12 cellular contexts compared by ENCODE assay signal in genomic region chr11:61023086-61024035, GRCh38. TPM values are rescaled to one million over a fixed set of nuclear protein-coding genes. Genes with fewer than 3 reads are reported as not detected.
DNase-seq lines count a peak whose midpoint lies in the region; ATAC-seq and TF ChIP-seq lines count a peak whose summit lies in the region.
"Had no signal": no experiment of that assay in that cellular context is flagged by ENCODE, and none has a peak within 500 bp of the region (broad histone marks: within the 10 kb centered on the region; RNA-seq: fewer than 3 reads in every experiment).

No MANE protein-coding gene starts in this region.

- POLR2A ChIA-PET in activated CD8-positive, alpha-beta T cell treated with anti-CD3 and anti-CD28 coated beads for 36 hours (lab: Charles Lee), result interaction anchor here (0.6 to 8.7 kb wide), 22 partner anchors 13 to 110 kb away, joined by 3 to 79 read pairs (median 4); partner anchors contain the start of gene TMEM109

- H3K4me3 Mint-ChIP-seq in activated CD8-positive, alpha-beta T cell treated with anti-CD3 and anti-CD28 coated beads for 36 hours, result peak overlapping the region; percentile 64
- peak overlapping the region; percentile 70 for H3K4me3 Mint-ChIP-seq in central memory CD8-positive, alpha-beta T cell
- peak overlapping the region; percentile 28 to 51 for H3K4me3 Mint-ChIP-seq in stimulated activated naive B cell treated with anti-CD40 and anti-IgM and Interleukin-4, amounts not matched to agents 10 μg/mL and 1 μg/mL and 100 μg/mL, for 72 hours
- H3K4me3 Mint-ChIP-seq: HFFc6 had no signal

- H3K9me3 ChIP-seq in heart right ventricle, result no peaks in the 10 kb centered on the region

- H3K27me3 ChIP-seq in heart right ventricle, result peaks cover 0 to 41% (median 23%) of the 10 kb centered on the region in 7 donors

- H3K27ac ChIP-seq in heart right ventricle, result peak overlapping the region in 1 of 10 donors; percentile 10

- peaks cover 63% of the 10 kb centered on the region for H3K36me3 Mint-ChIP-seq in activated CD8-positive, alpha-beta T cell treated with anti-CD3 and anti-CD28 coated beads for 36 hours (ENCODE audit: low read depth)
- peaks cover 51% of the 10 kb centered on the region for H3K36me3 Mint-ChIP-seq in central memory CD8-positive, alpha-beta T cell (ENCODE audit: insufficient read depth)
- peaks cover 27 to 59% of the 10 kb centered on the region in 2 donors for H3K36me3 Mint-ChIP-seq in stimulated activated naive B cell treated with anti-CD40 and anti-IgM and Interleukin-4, amounts not matched to agents 10 μg/mL and 1 μg/mL and 100 μg/mL, for 72 hours

- WGBS in heart right ventricle, 2 donors, result 72 to 79% methylated on average over 20 of the region's 20 CpGs

- no peaks in the 10 kb centered on the region for H3K27me3 Mint-ChIP-seq in activated CD8-positive, alpha-beta T cell treated with anti-CD3 and anti-CD28 coated beads for 36 hours
- H3K27me3 Mint-ChIP-seq in central memory CD8-positive, alpha-beta T cell, result no peaks in the 10 kb centered on the region
- no peaks in the 10 kb centered on the region for H3K27me3 Mint-ChIP-seq in stimulated activated naive B cell treated with anti-CD40 and anti-IgM and Interleukin-4, amounts not matched to agents 10 μg/mL and 1 μg/mL and 100 μg/mL, for 72 hours

- DNase-seq in NCI-H1417 (lab: John Stamatoyannopoulos, UW), result peak; percentile 43 to 68 (median 61)
- DNase-seq in NCI-H1417 treated with DMSO at 0.1 percent for 48 hours (lab: John Stamatoyannopoulos, UW), result no peak
- peak; percentile 92 for DNase-seq in activated CD8-positive, alpha-beta T cell treated with anti-CD3 and anti-CD28 coated beads for 36 hours
- peak in 1 of 2 donors; percentile 64 for DNase-seq in central memory CD8-positive, alpha-beta T cell (ENCODE audit: low spot score in 2 of 2)
- no peak for DNase-seq in stimulated activated naive B cell treated with anti-CD40 and anti-IgM and Interleukin-4, amounts not matched to agents 10 μg/mL and 1 μg/mL and 100 μg/mL, for 72 hours
- DNase-seq in occipital lobe (lab: John Stamatoyannopoulos, UW), result no peak
- no peak for DNase-seq in heart right ventricle
- DNase-seq: HFFc6 had no signal

- CTCF ChIA-PET in activated CD8-positive, alpha-beta T cell treated with anti-CD3 and anti-CD28 coated beads for 36 hours (lab: Charles Lee), result interaction anchor here (0.8 to 2.1 kb wide), 10 partner anchors 8 to 164 kb away, joined by 3 to 11 read pairs (median 3); no protein-coding TSS in a partner anchor

- no peak overlapping the region for H3K4me3 ChIP-seq in heart right ventricle

- no peak for TF ChIP-seq CTCF in activated CD8-positive, alpha-beta T cell treated with anti-CD3 and anti-CD28 coated beads for 36 hours (IDR thresholded peaks at IDR 0.05)
- no peak for TF ChIP-seq CTCF in heart right ventricle (IDR thresholded peaks at IDR 0.05)

- peak overlapping the region; percentile 88 for H3K27ac Mint-ChIP-seq in activated CD8-positive, alpha-beta T cell treated with anti-CD3 and anti-CD28 coated beads for 36 hours
- H3K27ac Mint-ChIP-seq in central memory CD8-positive, alpha-beta T cell (ENCODE audit: low read depth), result peak overlapping the region; percentile 92
- H3K27ac Mint-ChIP-seq in stimulated activated naive B cell treated with anti-CD40 and anti-IgM and Interleukin-4, amounts not matched to agents 10 μg/mL and 1 μg/mL and 100 μg/mL, for 72 hours, result no peak overlapping the region
- H3K27ac Mint-ChIP-seq: HFFc6 had no signal

- no peaks in the 10 kb centered on the region for H3K36me3 ChIP-seq in heart right ventricle

- ATAC-seq in activated CD8-positive, alpha-beta T cell treated with anti-CD3 and anti-CD28 coated beads for 36 hours, result peak; percentile 25
- ATAC-seq in central memory CD8-positive, alpha-beta T cell (replicated peaks; ENCODE audit: extremely low read depth, poor library complexity, severe bottlenecking), result peak; percentile 52
- ATAC-seq in stimulated activated naive B cell treated with anti-CD40 and anti-IgM and Interleukin-4, amounts not matched to agents 10 μg/mL and 1 μg/mL and 100 μg/mL, for 72 hours (replicated peaks), result peak; percentile 29 to 45
- ATAC-seq in HG03571 (IDR thresholded peaks at IDR 0.05; ENCODE audit: unreplicated experiment) (no peak), heart right ventricle (no peak)

- peaks cover 85% of the 10 kb centered on the region for H3K4me1 Mint-ChIP-seq in activated CD8-positive, alpha-beta T cell treated with anti-CD3 and anti-CD28 coated beads for 36 hours (ENCODE audit: low read depth)
- peaks cover 75% of the 10 kb centered on the region for H3K4me1 Mint-ChIP-seq in central memory CD8-positive, alpha-beta T cell
- peaks cover 66 to 81% of the 10 kb centered on the region in 2 donors for H3K4me1 Mint-ChIP-seq in stimulated activated naive B cell treated with anti-CD40 and anti-IgM and Interleukin-4, amounts not matched to agents 10 μg/mL and 1 μg/mL and 100 μg/mL, for 72 hours

- H3K4me1 ChIP-seq in heart right ventricle, result peaks cover 0 to 32% (median 23%) of the 10 kb centered on the region in 9 donors

- no peaks in the 10 kb centered on the region for H3K9me3 Mint-ChIP-seq in activated CD8-positive, alpha-beta T cell treated with anti-CD3 and anti-CD28 coated beads for 36 hours
- no peaks in the 10 kb centered on the region for H3K9me3 Mint-ChIP-seq in central memory CD8-positive, alpha-beta T cell
- H3K9me3 Mint-ChIP-seq in stimulated activated naive B cell treated with anti-CD40 and anti-IgM and Interleukin-4, amounts not matched to agents 10 μg/mL and 1 μg/mL and 100 μg/mL, for 72 hours, result no peaks in the 10 kb centered on the region
- H3K9me3 Mint-ChIP-seq: HFFc6 had no signal

- intact Hi-C loops in activated CD8-positive, alpha-beta T cell treated with anti-CD3 and anti-CD28 coated beads for 36 hours (cut with micrococcal nuclease), result loop anchor here (5.0 kb wide), 1 partner anchor 36 kb away; no protein-coding TSS in a partner anchor
- intact Hi-C loops in heart right ventricle (cut with DNase I), result no loop called here

RNA-seq across cellular contexts. Expression of gene CD6, which starts 51.9 kb away (rescaled TPM):
- 100 to 1,000 TPM; 196 to 201 TPM for total RNA-seq in activated CD8-positive, alpha-beta T cell treated with anti-CD3 and anti-CD28 coated beads for 36 hours
- 0.16 TPM for total RNA-seq in occipital lobe
- 1 to 10 TPM in 2 of 10 donors, under 1 TPM in 7, not detected in 1; 0.17 to 4.5 (median 0.46) TPM for total RNA-seq in heart right ventricle
- polyA plus RNA-seq in heart right ventricle, result under 1 TPM; 0.07 to 0.12 TPM
- total RNA-seq: A172, HFFc6, HT1080, lung microvascular endothelial cell had no signal

Comparison
In these comparisons a context has a peak if more than half of its experiments do, and no peak if none do; other contexts are left out.
1. DNase-seq: peak in NCI-H1417 (3 of 3) and activated CD8-positive, alpha-beta T cell treated with anti-CD3 and anti-CD28 coated beads for 36 hours (single experiment); none in NCI-H1417 treated with DMSO at 0.1 percent for 48 hours (single experiment), stimulated activated naive B cell treated with anti-CD40 and anti-IgM and Interleukin-4, amounts not matched to agents 10 μg/mL and 1 μg/mL and 100 μg/mL, for 72 hours (single experiment), occipital lobe (single experiment) and heart right ventricle (0 of 2).
2. ATAC-seq: peak in activated CD8-positive, alpha-beta T cell treated with anti-CD3 and anti-CD28 coated beads for 36 hours (single experiment), central memory CD8-positive, alpha-beta T cell (single experiment) and stimulated activated naive B cell treated with anti-CD40 and anti-IgM and Interleukin-4, amounts not matched to agents 10 μg/mL and 1 μg/mL and 100 μg/mL, for 72 hours (2 of 2); none in HG03571 (single experiment) and heart right ventricle (0 of 8).
3. RNA of gene CD6, which starts 51.9 kb away (total RNA-seq): 196 to 201 TPM in activated CD8-positive, alpha-beta T cell treated with anti-CD3 and anti-CD28 coated beads for 36 hours; 0.17 to 4.5 TPM in heart right ventricle and 0.16 TPM in occipital lobe (single experiment); every median in the first group is over 10 times any median in the second.
4. Peak in every context shown above with its lines, with median percentiles within 50 percentile points of each other: H3K4me3 Mint-ChIP-seq.